Comparison of ENCODE assay signal across 12 cellular contexts in genomic region chr6:119201486-119201885, GRCh38.
A peak's percentile ranks its signal among the peaks of the same experiment; 100 is the strongest.
DNase-seq lines count a peak whose midpoint lies in the region; TF ChIP-seq lines count a peak whose summit lies in the region.
"Had no signal": no experiment of that assay in that cellular context is flagged by ENCODE, and none has a peak within 500 bp of the region (broad histone marks: within the 10 kb centered on the region; RNA-seq: fewer than 3 reads in every experiment).

No MANE protein-coding gene starts in this region.

- no peaks in the 10 kb centered on the region for H3K27me3 ChIP-seq in hepatocyte

- H2AFZ ChIP-seq in hepatocyte: no peak overlapping the region

- POLR2A ChIA-PET in GM10248 (lab: Yijun Ruan, JAX) (no interaction called here), RWPE1 (lab: Yijun Ruan, JAX; ENCODE audit: low non-redundant PET) (no interaction called here)

- CTCF ChIA-PET in GM10248 (lab: Yijun Ruan, JAX) (interaction anchor here (2.2 kb wide), 1 partner anchor 10 kb away, joined by 10 read pairs; no protein-coding TSS in a partner anchor), RWPE1 (lab: Yijun Ruan, JAX) (interaction anchor here (0.6 kb wide), 1 partner anchor 18 kb away, joined by 4 read pairs; no protein-coding TSS in a partner anchor)

- peak overlapping the region; percentile 45 for H3K27ac ChIP-seq in hepatocyte
- H3K27ac ChIP-seq in RWPE1: no peak overlapping the region

- H4K20me1 ChIP-seq in hepatocyte (ENCODE audit: insufficient read depth, poor library complexity, severe bottlenecking): no peaks in the 10 kb centered on the region

- no peak overlapping the region for H3K4me2 ChIP-seq in hepatocyte

- DNase-seq in COLO668 (lab: John Stamatoyannopoulos, UW; ENCODE audit: unreplicated experiment) (peak; percentile 3), NCI-H1092 treated with DMSO at 0.1 percent for 48 hours (lab: John Stamatoyannopoulos, UW) (peak; percentile 34), NCI-H345 (lab: John Stamatoyannopoulos, UW) (peak; percentile 85), hepatocyte (ENCODE audit: low spot score) (no peak), GM13976 (ENCODE audit: low spot score) (no peak), GM10248 (ENCODE audit: extremely low spot score) (no peak), RKO (ENCODE audit: low spot score) (no peak), RWPE1 (ENCODE audit: low spot score) (no peak)
- DNase-seq: C1 segment of cervical spinal cord, Karpas-422, NCI-H187 treated with DMSO at 0.1 percent for 48 hours, NCI-H226 had no signal

- peaks cover 8% of the 10 kb centered on the region for H3K79me2 ChIP-seq in hepatocyte

- H3K4me3 ChIP-seq in hepatocyte: no peak overlapping the region

- H3K9me2 ChIP-seq in hepatocyte (replicated peaks; ENCODE audit: insufficient read depth): no peaks in the 10 kb centered on the region

- H3K36me3 ChIP-seq in hepatocyte (replicated peaks; ENCODE audit: insufficient read depth, low read depth): no peaks in the 10 kb centered on the region

- peaks cover 6% of the 10 kb centered on the region for H3K4me1 ChIP-seq in hepatocyte (ENCODE audit: insufficient read depth)

- 67% methylated on average over 1 of the region's 1 CpG for WGBS in hepatocyte (ENCODE audit: low lambda C conversion rate, missing lambda C conversion rate)

- H3K9me3 ChIP-seq in hepatocyte (ENCODE audit: low read depth): no peaks in the 10 kb centered on the region

- TF ChIP-seq CTCF in hepatocyte (IDR thresholded peaks at IDR 0.05; ENCODE audit: poor library complexity) (no peak), GM13976 (IDR thresholded peaks at IDR 0.05; ENCODE audit: borderline replicate concordance, control extremely low read depth, extremely low read depth, insufficient read depth, missing control alignments) (no peak), GM10248 (IDR thresholded peaks at IDR 0.05; ENCODE audit: control extremely low read depth, extremely low read depth, low read depth, missing control alignments) (no peak), RWPE1 (conservative IDR thresholded peaks at IDR 0.05; ENCODE audit: low read depth) (no peak)

- in situ Hi-C loops in GM13976 (cut with MboI; ENCODE audit: low sequenced_read_pairs, unreplicated experiment): no loop called here

Comparison
In these comparisons a context has a peak if more than half of its experiments do, and no peak if none do; other contexts are left out.
1. DNase-seq: peak in COLO668 (single experiment), NCI-H1092 treated with DMSO at 0.1 percent for 48 hours (single experiment) and NCI-H345 (single experiment); none in hepatocyte (single experiment), GM13976 (single experiment), GM10248 (single experiment), RKO (single experiment) and RWPE1 (single experiment).